In the genomic region with DNA sequence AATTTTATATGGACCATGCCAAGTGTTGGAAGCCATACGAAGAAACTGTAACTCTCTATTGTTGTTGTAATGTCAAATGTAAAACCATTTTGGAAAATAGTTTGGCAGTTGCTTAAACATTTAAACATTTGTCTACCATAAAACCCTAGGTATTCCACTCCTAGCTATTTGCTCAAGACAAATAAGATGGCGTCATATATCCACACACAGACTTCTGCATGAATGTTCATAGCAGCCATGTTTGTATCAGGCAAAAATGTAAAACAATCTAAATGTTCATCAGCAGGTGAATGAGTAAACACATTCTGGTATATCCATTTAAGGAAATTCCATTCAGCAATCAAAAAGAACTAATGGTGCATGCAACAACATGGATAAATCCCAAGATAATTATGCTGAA, we compare ENCODE assay signal across 30 cellular contexts. TPM values are rescaled to one million over a fixed set of nuclear protein-coding genes. Genes with fewer than 3 reads are reported as not detected.
"Had no signal": no experiment of that assay in that cellular context is flagged by ENCODE, and none has a peak within 500 bp of the region (broad histone marks: within the 10 kb centered on the region; RNA-seq: fewer than 3 reads in every experiment).

No MANE protein-coding gene starts in this region.

- H3K4me1 ChIP-seq: esophagus squamous epithelium, gastrocnemius medialis, heart right ventricle, left lung, lower lobe of right lung had no signal

- H3K4me3 ChIP-seq: coronary artery, dorsolateral prefrontal cortex, esophagus squamous epithelium, gastrocnemius medialis, heart right ventricle, left lung, lower lobe of right lung, mucosa of descending colon had no signal

- H3K27me3 Mint-ChIP-seq: naive B cell had no signal

- DNase-seq: dermis blood vessel endothelial cell; dorsolateral prefrontal cortex; effector CD4-positive, alpha-beta T cell; effector memory CD8-positive, alpha-beta T cell; endodermal cell; erythroblast; esophagus squamous epithelium; foreskin fibroblast; foreskin melanocyte; gastrocnemius medialis; glutamatergic neuron; heart right ventricle; hippocampal formation; left cardiac atrium; left lung; left ventricle myocardium superior; lower lobe of right lung; mesenchymal stem cell; mucosa of descending colon; naive B cell had no signal

- H3K4me1 Mint-ChIP-seq: endodermal cell, mesothelial cell of epicardium, naive B cell had no signal

- H3K36me3 ChIP-seq: esophagus squamous epithelium, gastrocnemius medialis, heart right ventricle, left lung, lower lobe of right lung had no signal

- H3K27me3 ChIP-seq: dorsolateral prefrontal cortex, esophagus squamous epithelium, gastrocnemius medialis, heart right ventricle, left lung had no signal

- H3K4me3 Mint-ChIP-seq: effector memory CD8-positive, alpha-beta T cell; endodermal cell; mesothelial cell of epicardium; naive B cell had no signal

- H3K27ac Mint-ChIP-seq: effector memory CD8-positive, alpha-beta T cell; endodermal cell; mesothelial cell of epicardium; naive B cell had no signal

- H3K27ac ChIP-seq: coronary artery, dorsolateral prefrontal cortex, epithelial cell of prostate, esophagus squamous epithelium, gastrocnemius medialis, heart right ventricle, left lung, lower lobe of right lung had no signal

- H3K36me3 Mint-ChIP-seq: mesothelial cell of epicardium had no signal

- H3K9me3 ChIP-seq: esophagus squamous epithelium had no signal

RNA-seq across cellular contexts. Expression of a gene that starts 27.9 kb away (rescaled TPM):
- total RNA-seq: dermis blood vessel endothelial cell, dorsolateral prefrontal cortex, endodermal cell, esophagus mucosa, esophagus squamous epithelium, gastrocnemius medialis, glomerular endothelial cell, heart right ventricle, kidney epithelial cell, left cardiac atrium, left lung, left ventricle myocardium superior, lower leg skin, lower lobe of right lung, lung microvascular endothelial cell, mesenteric fat pad, mesothelial cell of epicardium, mucosa of descending colon, myocyte had no signal
